ENCODE assay signal across 24 cellular contexts in the genomic region with DNA sequence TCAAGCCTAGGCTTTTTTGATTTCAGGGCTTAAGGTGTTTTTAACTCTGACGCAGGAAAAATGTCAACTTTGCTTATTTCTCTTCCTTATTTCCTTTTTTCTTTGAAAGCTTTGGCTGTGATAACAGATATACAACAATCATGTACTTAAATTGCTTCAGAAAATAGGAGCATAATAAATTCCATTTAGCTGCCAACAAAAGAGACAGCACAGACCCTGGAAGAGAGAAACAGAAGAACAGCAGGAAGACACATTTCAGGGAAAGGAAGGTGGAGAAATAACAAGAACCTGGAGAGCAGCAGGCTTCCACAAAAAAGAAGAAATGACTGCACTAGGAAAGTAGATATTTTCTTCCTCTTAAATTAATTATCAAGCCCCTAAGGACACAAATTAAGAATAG.
A peak's percentile ranks its signal among the peaks of the same experiment; 100 is the strongest.
DNase-seq lines count a peak whose midpoint lies in the region; ATAC-seq lines count a peak whose summit lies in the region.
"Had no signal": no experiment of that assay in that cellular context is flagged by ENCODE, and none has a peak within 500 bp of the region (broad histone marks: within the 10 kb centered on the region; RNA-seq: fewer than 3 reads in every experiment).

No MANE protein-coding gene starts in this region.

- H2BK12ac ChIP-seq in neuronal stem cell (ENCODE audit: low read length): no peak overlapping the region

- no peak overlapping the region for H3K18ac ChIP-seq in neuronal stem cell (ENCODE audit: low read length)

- no peak overlapping the region for H3K4me2 ChIP-seq in neuronal stem cell (ENCODE audit: insufficient read depth, low read length, poor library complexity, severe bottlenecking)

- no peak for ATAC-seq in activated CD4-positive, CD25-positive, alpha-beta regulatory T cell treated with anti-CD3 and anti-CD28 coated beads, Interleukin-2, amount 50 U/mL, for 24 hours
- ATAC-seq: Panc1 had no signal

- no peak overlapping the region for H3K14ac ChIP-seq in neuronal stem cell (ENCODE audit: low read length)

- H3K4me1 ChIP-seq in ACC112 (ENCODE audit: control insufficient read depth, insufficient read depth, low read length, unreplicated experiment) (peaks cover 5% of the 10 kb centered on the region), ectodermal cell (ENCODE audit: control insufficient read depth, insufficient read depth, low read length) (peaks cover 4% of the 10 kb centered on the region), neuronal stem cell (ENCODE audit: control insufficient read depth in 2 of 2, insufficient read depth in 1 of 2, low read depth in 1 of 2, low read length in 2 of 2) (peaks cover 0 to 1% of the 10 kb centered on the region in 2 donors)

- H3K27ac ChIP-seq in ACC112 (ENCODE audit: low read depth, low read length): no peak overlapping the region
- H3K27ac ChIP-seq in ectodermal cell (ENCODE audit: insufficient read depth, low read depth, low read length, poor library complexity, severe bottlenecking): peak overlapping the region; percentile 33
- no peak overlapping the region for H3K27ac ChIP-seq in neuronal stem cell (replicated peaks; ENCODE audit: low read length)
- H3K27ac ChIP-seq: RWPE1 had no signal

- H2BK15ac ChIP-seq in neuronal stem cell (ENCODE audit: low read length): no peak overlapping the region

- no peak overlapping the region for H3K9ac ChIP-seq in neuronal stem cell (ENCODE audit: low read depth, low read length, poor library complexity)

- DNase-seq in NCI-H69 (lab: John Stamatoyannopoulos, UW): peak; percentile 34
- DNase-seq in neuronal stem cell (ENCODE audit: low spot score): no peak
- no peak for DNase-seq in DMS53 (lab: John Stamatoyannopoulos, UW)
- no peak for DNase-seq in activated T-cell treated with anti-CD3 and anti-CD28 coated beads for 4 hours
- DNase-seq: CD4-positive, alpha-beta memory T cell; COR-L47; DMS79; EL; GF-D8; KBM-7; MV-4-11; NCI-H1105; NCI-H1436 treated with DMSO at 0.1 percent for 48 hours; NCI-H1930; NCI-H2107; NCI-H524 treated with DMSO at 0.1 percent for 48 hours; NCI-H82; SHP77; SW 1271 had no signal

- no peak overlapping the region for H4K8ac ChIP-seq in neuronal stem cell (ENCODE audit: low read depth, low read length)

- no peak overlapping the region for H2BK5ac ChIP-seq in neuronal stem cell (ENCODE audit: low read length)

- H3K9me3 ChIP-seq in ectodermal cell (ENCODE audit: control insufficient read depth, low read length) (no peaks in the 10 kb centered on the region), neuronal stem cell (replicated peaks in 1 of 2; ENCODE audit: control insufficient read depth in 2 of 2, insufficient read depth in 1 of 2, low read depth in 1 of 2, low read length in 2 of 2) (no peaks in the 10 kb centered on the region)

- no peak overlapping the region for H3K4ac ChIP-seq in neuronal stem cell (ENCODE audit: low read length)

- H3K23ac ChIP-seq in neuronal stem cell (ENCODE audit: low read depth, low read length, poor library complexity): no peak overlapping the region

- no peak overlapping the region for H2AK5ac ChIP-seq in neuronal stem cell (ENCODE audit: low read depth, low read length)

- H4K91ac ChIP-seq in neuronal stem cell (ENCODE audit: low read depth, low read length, poor library complexity): no peak overlapping the region

- no peak overlapping the region for H2BK120ac ChIP-seq in neuronal stem cell (ENCODE audit: low read depth, low read length)

- 75% methylated on average over 1 of the region's 1 CpG; no CpG with 5 or more reads in 1 of the 2 experiments for WGBS in ectodermal cell, 2 experiments
- no CpG with 5 or more reads among the region's 1 CpG for WGBS in neuronal stem cell (ENCODE audit: extremely low coverage in 2 of 2, insufficient read length in 2 of 2, insufficient replicate concordance in 1 of 2), 2 donors

- H3K79me2 ChIP-seq in ACC112 (ENCODE audit: control insufficient read depth, insufficient read depth, low read length, unreplicated experiment): no peaks in the 10 kb centered on the region

- H3K27me3 ChIP-seq in ACC112 (ENCODE audit: insufficient read depth, low read length) (no peaks in the 10 kb centered on the region), ectodermal cell (ENCODE audit: control insufficient read depth, insufficient read depth, low read length, poor library complexity, severe bottlenecking) (no peaks in the 10 kb centered on the region), neuronal stem cell (ENCODE audit: control insufficient read depth in 3 of 3, insufficient read depth in 3 of 3, low read depth in 1 of 3, low read length in 3 of 3) (no peaks in the 10 kb centered on the region)

- H3K36me3 ChIP-seq in ACC112 (ENCODE audit: insufficient read depth, low read length) (no peaks in the 10 kb centered on the region), ectodermal cell (ENCODE audit: control insufficient read depth, insufficient read depth, low read length) (no peaks in the 10 kb centered on the region), neuronal stem cell (replicated peaks in 1 of 2; ENCODE audit: control insufficient read depth in 2 of 2, insufficient read depth in 2 of 2, low read length in 2 of 2) (no peaks in the 10 kb centered on the region)

- peak overlapping the region; percentile 73 for H2AFZ ChIP-seq in ACC112 (ENCODE audit: low read length, unreplicated experiment)
- peak overlapping the region; percentile 25 for H2AFZ ChIP-seq in neuronal stem cell (ENCODE audit: low read length)

- no peak overlapping the region for H3K4me3 ChIP-seq in ACC112 (ENCODE audit: low read depth, low read length)
- no peak overlapping the region for H3K4me3 ChIP-seq in ectodermal cell (ENCODE audit: insufficient read depth, low read depth, low read length)
- no peak overlapping the region for H3K4me3 ChIP-seq in neuronal stem cell (ENCODE audit: low read length in 2 of 2)

- H3K79me1 ChIP-seq in neuronal stem cell (ENCODE audit: low read depth, low read length): no peaks in the 10 kb centered on the region
